Comparison of ENCODE assay signal across 21 cellular contexts in genomic region chr9:137373611-137373980, GRCh38. TPM values are rescaled to one million over a fixed set of nuclear protein-coding genes. Genes with fewer than 3 reads are reported as not detected.
DNase-seq lines count a peak whose midpoint lies in the region; ATAC-seq and TF ChIP-seq lines count a peak whose summit lies in the region.
"Had no signal": no experiment of that assay in that cellular context is flagged by ENCODE, and none has a peak within 500 bp of the region (broad histone marks: within the 10 kb centered on the region; RNA-seq: fewer than 3 reads in every experiment).

No MANE protein-coding gene starts in this region.

- peaks cover 10% of the 10 kb centered on the region for H3K27me3 Mint-ChIP-seq in glutamatergic neuron (ENCODE audit: unreplicated experiment)
- H3K27me3 Mint-ChIP-seq: activated T-cell treated with anti-CD3 and anti-CD28 coated beads, Interleukin-2, amount 50 U/mL, for 24 hours; stimulated activated naive B cell treated with anti-CD40 and anti-IgM and Interleukin-4, amounts not matched to agents 10 μg/mL and 1 μg/mL and 100 μg/mL, for 72 hours had no signal

- H3K36me3 Mint-ChIP-seq in glutamatergic neuron (ENCODE audit: unreplicated experiment) = peaks cover 4% of the 10 kb centered on the region

- peaks cover 11% of the 10 kb centered on the region for H3K9me3 Mint-ChIP-seq in glutamatergic neuron (ENCODE audit: unreplicated experiment)
- H3K9me3 Mint-ChIP-seq: activated T-cell treated with anti-CD3 and anti-CD28 coated beads, Interleukin-2, amount 50 U/mL, for 24 hours; stimulated activated naive B cell treated with anti-CD40 and anti-IgM and Interleukin-4, amounts not matched to agents 10 μg/mL and 1 μg/mL and 100 μg/mL, for 72 hours had no signal

- peaks cover 9% of the 10 kb centered on the region for H3K4me1 Mint-ChIP-seq in glutamatergic neuron (ENCODE audit: low read depth, unreplicated experiment)
- H3K4me1 Mint-ChIP-seq: stimulated activated naive B cell treated with anti-CD40 and anti-IgM and Interleukin-4, amounts not matched to agents 10 μg/mL and 1 μg/mL and 100 μg/mL, for 72 hours had no signal

- TF ChIP-seq CTCF in glutamatergic neuron (IDR thresholded peaks at IDR 0.05; ENCODE audit: partially characterized antibody, unreplicated experiment) = no peak
- TF ChIP-seq CTCF in omental fat pad (IDR thresholded peaks at IDR 0.05) = no peak

- H3K4me3 Mint-ChIP-seq in glutamatergic neuron (ENCODE audit: unreplicated experiment) = peak overlapping the region; percentile 20
- H3K4me3 Mint-ChIP-seq: activated T-cell treated with anti-CD3 and anti-CD28 coated beads, Interleukin-2, amount 50 U/mL, for 24 hours; stimulated activated naive B cell treated with anti-CD40 and anti-IgM and Interleukin-4, amounts not matched to agents 10 μg/mL and 1 μg/mL and 100 μg/mL, for 72 hours had no signal

- DNase-seq in COLO668 (lab: John Stamatoyannopoulos, UW; ENCODE audit: unreplicated experiment) (peak; percentile 50), NCI-H748 (lab: John Stamatoyannopoulos, UW; ENCODE audit: unreplicated experiment) (peak; percentile 77), glutamatergic neuron (peak; percentile 80), retina (peak; percentile 70), NCI-H510A treated with DMSO at 0.1 percent for 48 hours (lab: John Stamatoyannopoulos, UW) (no peak), omental fat pad (ENCODE audit: low spot score) (no peak)
- no peak for DNase-seq in stimulated activated CD4-positive, alpha-beta T cell treated with anti-CD3 and anti-CD28 coated beads, Interleukin-2, amount 100 ng/mL, for 48 hours
- DNase-seq: activated CD4-positive, CD25-positive, alpha-beta regulatory T cell treated with anti-CD3 and anti-CD28 coated beads, Interleukin-2, amount 50 U/mL, for 72 hours; activated naive CD4-positive, alpha-beta T cell treated with Interleukin-2 at 50 U/mL for 16 hours; activated T-cell treated with anti-CD3 and anti-CD28 coated beads, Interleukin-2, amount 50 U/mL, for 24 hours; cortex of kidney; esophagus squamous epithelium; lower lobe of right lung; MG63; stimulated activated CD4-positive, alpha-beta T cell treated with anti-CD3 and anti-CD28 coated beads, Interleukin-4, amount 100 ng/mL, for 1 hour; stimulated activated naive B cell treated with anti-CD40 and anti-IgM and Interleukin-4, amounts not matched to agents 10 μg/mL and 1 μg/mL and 100 μg/mL, for 72 hours; T-helper 1 cell; testis had no signal

- H3K27ac Mint-ChIP-seq in glutamatergic neuron (ENCODE audit: unreplicated experiment) = peak overlapping the region; percentile 48
- H3K27ac Mint-ChIP-seq: activated T-cell treated with anti-CD3 and anti-CD28 coated beads, Interleukin-2, amount 50 U/mL, for 24 hours; stimulated activated naive B cell treated with anti-CD40 and anti-IgM and Interleukin-4, amounts not matched to agents 10 μg/mL and 1 μg/mL and 100 μg/mL, for 72 hours had no signal

- no peak for ATAC-seq in omental fat pad (ENCODE audit: low FRiP score)
- ATAC-seq: lower lobe of right lung; mucosa of descending colon; Panc1; stimulated activated naive B cell treated with anti-CD40 and anti-IgM and Interleukin-4, amounts not matched to agents 10 μg/mL and 1 μg/mL and 100 μg/mL, for 72 hours had no signal

RNA-seq across cellular contexts. Expression of gene EXD3, which starts 49.4 kb away (rescaled TPM):
- total RNA-seq in glutamatergic neuron (ENCODE audit: unreplicated experiment) (24.5 TPM), omental fat pad (10 to 100 TPM in 3 of 4 donors, 1 to 10 TPM in 1; 8.3 to 18.3 (median 10.5) TPM)

RNA-seq across cellular contexts. Expression of gene NOXA1, which starts 49.6 kb away (rescaled TPM):
- total RNA-seq in glutamatergic neuron (ENCODE audit: unreplicated experiment) = 2.6 TPM
- total RNA-seq in omental fat pad = 1 to 10 TPM in 3 of 4 donors, under 1 TPM in 1; 0.84 to 3.8 (median 2.1) TPM
- total RNA-seq: SJCRH30 had no signal

Comparison
In these comparisons a context has a peak if more than half of its experiments do, and no peak if none do; other contexts are left out.
1. DNase-seq: peak in COLO668 (single experiment), NCI-H748 (single experiment), glutamatergic neuron (single experiment) and retina (single experiment); none in NCI-H510A treated with DMSO at 0.1 percent for 48 hours (single experiment), omental fat pad (single experiment) and stimulated activated CD4-positive, alpha-beta T cell treated with anti-CD3 and anti-CD28 coated beads, Interleukin-2, amount 100 ng/mL, for 48 hours (0 of 2).